Comparison of ENCODE assay signal across 17 cellular contexts in genomic region chr14:101131451-101131916, GRCh38.
"Had no signal": no experiment of that assay in that cellular context is flagged by ENCODE, and none has a peak within 500 bp of the region (broad histone marks: within the 10 kb centered on the region; RNA-seq: fewer than 3 reads in every experiment).

No MANE protein-coding gene starts in this region.

- H3K4me3 ChIP-seq: colonic mucosa, stomach, testis, upper lobe of right lung had no signal

- H3K36me3 ChIP-seq: colonic mucosa, stomach, upper lobe of right lung had no signal

- DNase-seq: activated CD4-positive, alpha-beta T cell treated with anti-CD3 and anti-CD28 coated beads, Interleukin-2, amount 50 U/mL, for 4 hours; activated gamma-delta T cell treated with Interleukin-2 at 50 U/mL for 16 hours; amniotic stem cell; caudate nucleus; colonic mucosa; effector CD4-positive, alpha-beta T cell; foreskin keratinocyte; glutamatergic neuron; hypothalamus; kidney glomerular epithelial cell; stimulated activated CD4-positive, alpha-beta T cell treated with anti-CD3 and anti-CD28 coated beads, Interleukin-1b, Interleukin-23, amount 100 ng/mL, for 48 hours; SW 1271; testis had no signal

- H3K9me3 ChIP-seq: colonic mucosa, stomach, testis, upper lobe of right lung had no signal

- H3K4me1 ChIP-seq: colonic mucosa, foreskin keratinocyte, stomach, testis, upper lobe of right lung had no signal

- H3K36me3 Mint-ChIP-seq: activated naive CD8-positive, alpha-beta T cell had no signal

- ATAC-seq: activated CD4-positive, CD25-positive, alpha-beta regulatory T cell treated with anti-CD3 and anti-CD28 coated beads, Interleukin-2, amount 50 U/mL, for 24 hours; foreskin keratinocyte had no signal

- H3K27me3 ChIP-seq: colonic mucosa, foreskin keratinocyte, testis had no signal

- H3K27ac Mint-ChIP-seq: activated naive CD8-positive, alpha-beta T cell had no signal

- H3K4me3 Mint-ChIP-seq: activated naive CD8-positive, alpha-beta T cell had no signal

- H3K27ac ChIP-seq: colonic mucosa, foreskin keratinocyte, stomach, testis, upper lobe of right lung had no signal
